In the genomic region with DNA sequence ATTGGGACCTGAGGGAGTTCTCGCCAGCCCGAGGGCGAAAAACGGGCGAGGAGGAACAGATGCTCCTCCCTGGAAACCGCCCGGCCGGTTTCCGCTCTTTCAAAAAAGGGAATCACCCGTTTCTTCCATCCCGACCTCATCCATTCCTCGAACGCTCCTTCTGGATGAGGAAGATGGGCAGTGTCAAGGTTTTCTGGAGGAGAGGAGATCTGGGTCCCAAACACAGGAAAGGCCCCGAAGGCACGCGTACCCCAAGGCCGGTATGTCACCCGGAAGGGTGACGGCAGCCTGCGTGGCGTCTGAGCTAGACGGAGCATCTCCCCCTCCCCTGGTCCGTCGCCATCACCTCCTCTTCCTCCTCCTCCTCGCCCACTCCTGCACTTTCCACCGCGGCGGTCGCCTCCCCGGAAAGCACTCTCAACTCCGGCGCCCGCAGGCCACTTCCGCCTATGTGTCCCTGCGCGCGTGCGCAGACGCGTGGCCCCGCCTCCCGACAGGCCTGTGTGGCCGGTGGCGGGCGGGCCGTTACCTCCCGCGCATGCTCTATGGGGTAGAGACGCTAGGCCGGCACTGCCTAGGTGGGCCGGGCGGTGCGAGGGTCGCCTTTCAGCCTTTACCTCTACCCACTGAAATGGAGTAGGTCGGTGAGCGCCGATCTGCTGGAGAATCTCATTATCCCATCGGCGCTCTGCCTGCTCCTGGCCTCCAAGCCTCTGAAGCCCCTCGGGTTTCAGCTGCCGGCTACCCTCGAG, we compare ENCODE assay signal across 8 cellular contexts. TPM values are rescaled to one million over a fixed set of nuclear protein-coding genes. Genes with fewer than 3 reads are reported as not detected.
DNase-seq lines count a peak whose midpoint lies in the region; ATAC-seq and TF ChIP-seq lines count a peak whose summit lies in the region.

Gene SLC35B3 (minus strand): TSS at position 453 of the 752 bp plus-strand sequence.

- no peak for TF ChIP-seq CTCF in C4-2B (conservative IDR thresholded peaks at IDR 0.05)

- H3K27ac ChIP-seq in C4-2B = peak within 1 kb of the TSS; percentile 90

- DNase-seq in NCI-H748 (lab: John Stamatoyannopoulos, UW; ENCODE audit: unreplicated experiment) = peak; percentile 98
- peak; percentile 98 for DNase-seq in activated CD4-positive, alpha-beta T cell treated with anti-CD3 and anti-CD28 coated beads, Interleukin-2, amount 50 U/mL, for 1 hour
- DNase-seq in dedifferentiated amniotic fluid mesenchymal stem cell (ENCODE audit: extremely low spot score) = peak; percentile 90
- DNase-seq in left lobe of liver (ENCODE audit: low spot score) = peak; percentile 96
- peak; percentile 98 to 99 for DNase-seq in stimulated activated CD4-positive, alpha-beta T cell treated with anti-CD3 and anti-CD28 coated beads, Interleukin-2, amount 100 ng/mL, for 24 hours

- ATAC-seq in GM19395 (IDR thresholded peaks at IDR 0.05; ENCODE audit: unreplicated experiment) = peak; percentile 95
- peak; percentile 95 for ATAC-seq in HG03558 (IDR thresholded peaks at IDR 0.05; ENCODE audit: extremely low read depth, unreplicated experiment)
- peak; percentile 99 for ATAC-seq in left lobe of liver

RNA-seq across cellular contexts. Expression of gene SLC35B3, which starts in this region (rescaled TPM):
- 11.8 TPM for total RNA-seq in left lobe of liver

Comparison
In these comparisons a context has a peak if more than half of its experiments do, and no peak if none do; other contexts are left out.
1. Peak in every context shown above with its lines: DNase-seq, ATAC-seq and H3K27ac ChIP-seq.